9 cellular contexts compared by ENCODE assay signal in genomic region chrX:49106930-49107329, GRCh38. TPM values are rescaled to one million over a fixed set of nuclear protein-coding genes. Genes with fewer than 3 reads are reported as not detected.
DNase-seq lines count a peak whose midpoint lies in the region; ATAC-seq and TF ChIP-seq lines count a peak whose summit lies in the region.
"Had no signal": no experiment of that assay in that cellular context is flagged by ENCODE, and none has a peak within 500 bp of the region (broad histone marks: within the 10 kb centered on the region; RNA-seq: fewer than 3 reads in every experiment).

No MANE protein-coding gene starts in this region.

- no peak overlapping the region for H3K4me3 Mint-ChIP-seq in activated CD4-positive, alpha-beta memory T cell treated with anti-CD3 and anti-CD28 coated beads for 36 hours
- H3K4me3 Mint-ChIP-seq: central memory CD8-positive, alpha-beta T cell had no signal

- CTCF ChIA-PET in AG04450 (lab: Charles Lee) = interaction anchor here (1.0 to 1.4 kb wide), 2 partner anchors 22 to 458 kb away, joined by 3 to 5 read pairs; no protein-coding TSS in a partner anchor
- CTCF ChIA-PET in activated CD4-positive, alpha-beta memory T cell treated with anti-CD3 and anti-CD28 coated beads for 36 hours (lab: Charles Lee) = interaction anchor here (1.2 kb wide), 1 partner anchor 64 kb away, joined by 3 read pairs; no protein-coding TSS in a partner anchor

- ATAC-seq in HG02798 (IDR thresholded peaks at IDR 0.05; ENCODE audit: poor library complexity, unreplicated experiment) = no peak

- no peak overlapping the region for H3K27ac ChIP-seq in AG04450 (ENCODE audit: low read depth, low read length)

- H3K27me3 ChIP-seq in AG04450 (ENCODE audit: control insufficient read depth, insufficient read depth, low read length) = no peaks in the 10 kb centered on the region

- H3K9me3 Mint-ChIP-seq in activated CD4-positive, alpha-beta memory T cell treated with anti-CD3 and anti-CD28 coated beads for 36 hours = no peaks in the 10 kb centered on the region
- H3K9me3 Mint-ChIP-seq: central memory CD8-positive, alpha-beta T cell had no signal

- H3K4me1 Mint-ChIP-seq in activated CD4-positive, alpha-beta memory T cell treated with anti-CD3 and anti-CD28 coated beads for 36 hours (ENCODE audit: low read depth) = peaks cover 2% of the 10 kb centered on the region
- H3K4me1 Mint-ChIP-seq: central memory CD8-positive, alpha-beta T cell had no signal

- intact Hi-C loops in posterior cingulate gyrus (cut with DNase I) = loop anchor here (5.0 kb wide), 2 partner anchors 135 to 150 kb away; partner anchors contain the start of genes KCND1 and OTUD5
- intact Hi-C loops in activated CD4-positive, alpha-beta memory T cell treated with anti-CD3 and anti-CD28 coated beads for 36 hours (cut with micrococcal nuclease) = no loop called here

- DNase-seq in AG04450 (ENCODE audit: low read depth, low spot score) (peak; percentile 16), GM12865 (ENCODE audit: low read depth) (peak; percentile 16), RPMI7951 (ENCODE audit: low read depth) (peak; percentile 33), fibroblast of the conjunctiva (ENCODE audit: low read depth) (peak; percentile 24), posterior cingulate gyrus (peak in 6 of 10 donors; percentile 9 to 91 (median 41)), NOMO-1 treated with DMSO at 0.1 percent for 48 hours (lab: John Stamatoyannopoulos, UW; ENCODE audit: unreplicated experiment) (no peak)
- no peak for DNase-seq in activated CD4-positive, alpha-beta memory T cell treated with anti-CD3 and anti-CD28 coated beads for 36 hours

- H3K4me3 ChIP-seq in AG04450 (ENCODE audit: low read depth, low read length) (no peak overlapping the region), GM12865 (ENCODE audit: low read depth, low read length) (no peak overlapping the region)

- no peak overlapping the region for H3K27ac Mint-ChIP-seq in activated CD4-positive, alpha-beta memory T cell treated with anti-CD3 and anti-CD28 coated beads for 36 hours

- POLR2A ChIA-PET in AG04450 (lab: Yijun Ruan, JAX) = interaction anchor here (0.7 kb wide), 1 partner anchor 63 kb away, joined by 3 read pairs; no protein-coding TSS in a partner anchor
- POLR2A ChIA-PET in activated CD4-positive, alpha-beta memory T cell treated with anti-CD3 and anti-CD28 coated beads for 36 hours (lab: Charles Lee) = no interaction called here

- peaks cover 6% of the 10 kb centered on the region for H3K36me3 Mint-ChIP-seq in activated CD4-positive, alpha-beta memory T cell treated with anti-CD3 and anti-CD28 coated beads for 36 hours

- H3K9me3 ChIP-seq in AG04450 (ENCODE audit: control insufficient read depth, insufficient read depth, low read length) = no peaks in the 10 kb centered on the region

- TF ChIP-seq CTCF in AG04450 (IDR thresholded peaks at IDR 0.05; ENCODE audit: low read depth, low read length) (peak; percentile 57), GM12865 (IDR thresholded peaks at IDR 0.05; ENCODE audit: insufficient read depth, low read depth, low read length, missing control alignments) (peak; percentile 20)

- H3K27me3 Mint-ChIP-seq in activated CD4-positive, alpha-beta memory T cell treated with anti-CD3 and anti-CD28 coated beads for 36 hours = no peaks in the 10 kb centered on the region
- H3K27me3 Mint-ChIP-seq: central memory CD8-positive, alpha-beta T cell had no signal

RNA-seq across cellular contexts. Expression of gene GPKOW, which starts 16.6 kb away (rescaled TPM):
- 20.3 and 21.9 TPM in 2 replicates for polyA plus RNA-seq in AG04450 (2011; rRNA removed)
- 10.6 and 15.0 TPM in 2 replicates for polyA minus RNA-seq in AG04450 (2011; rRNA and poly(A)+ RNA removed)
- 39.6 and 47.1 TPM in 2 replicates for total RNA-seq in RPMI7951 (2014; rRNA removed; shearing (Covaris generic))
- total RNA-seq in activated CD4-positive, alpha-beta memory T cell treated with anti-CD3 and anti-CD28 coated beads for 36 hours = 10 to 100 TPM; 22.0 to 22.6 TPM

RNA-seq across cellular contexts. Expression of gene WDR45, which starts 27.2 kb away (rescaled TPM):
- 78.4 and 96.1 TPM in 2 replicates for polyA plus RNA-seq in AG04450 (2011; rRNA removed)
- polyA minus RNA-seq in AG04450 (2011; rRNA and poly(A)+ RNA removed) = 59.5 and 106 TPM in 2 replicates
- 65.5 and 76.1 TPM in 2 replicates for total RNA-seq in RPMI7951 (2014; rRNA removed; shearing (Covaris generic))
- 10 to 100 TPM; 23.3 to 28.9 TPM for total RNA-seq in activated CD4-positive, alpha-beta memory T cell treated with anti-CD3 and anti-CD28 coated beads for 36 hours

RNA-seq across cellular contexts. Expression of gene PRAF2, which starts 33.1 kb away (rescaled TPM):
- polyA plus RNA-seq in AG04450 (2011; rRNA removed) = 27.6 and 41.2 TPM in 2 replicates
- polyA minus RNA-seq in AG04450 (2011; rRNA and poly(A)+ RNA removed) = 25.3 and 29.3 TPM in 2 replicates
- 19.9 and 21.1 TPM in 2 replicates for total RNA-seq in RPMI7951 (2014; rRNA removed; shearing (Covaris generic))
- 10 to 100 TPM; 13.2 TPM for total RNA-seq in activated CD4-positive, alpha-beta memory T cell treated with anti-CD3 and anti-CD28 coated beads for 36 hours

RNA-seq across cellular contexts. Expression of gene CCDC120, which starts 48.1 kb away (rescaled TPM):
- 0.83 and 1.0 TPM in 2 replicates for polyA plus RNA-seq in AG04450 (2011; rRNA removed)
- polyA minus RNA-seq in AG04450 (2011; rRNA and poly(A)+ RNA removed) = 1.00 and 1.1 TPM in 2 replicates
- total RNA-seq in RPMI7951 (2014; rRNA removed; shearing (Covaris generic)) = 0.72 and 1.1 TPM in 2 replicates
- total RNA-seq in activated CD4-positive, alpha-beta memory T cell treated with anti-CD3 and anti-CD28 coated beads for 36 hours = 1 to 10 TPM; 2.7 to 3.6 TPM

RNA-seq across cellular contexts. Expression of gene MAGIX, which starts 55.6 kb away (rescaled TPM):
- 0.40 and 0.82 TPM in 2 replicates for polyA plus RNA-seq in AG04450 (2011; rRNA removed)
- 0.05 and 0.52 TPM in 2 replicates for polyA minus RNA-seq in AG04450 (2011; rRNA and poly(A)+ RNA removed)
- 1.9 and 2.4 TPM in 2 replicates for total RNA-seq in RPMI7951 (2014; rRNA removed; shearing (Covaris generic))
- total RNA-seq in activated CD4-positive, alpha-beta memory T cell treated with anti-CD3 and anti-CD28 coated beads for 36 hours = 1 to 10 TPM in 1 of 2 experiments, under 1 TPM in 1; 0.87 to 1.0 TPM

Comparison
In these comparisons a context has a peak if more than half of its experiments do, and no peak if none do; other contexts are left out.
1. DNase-seq: peak in AG04450 (single experiment), GM12865 (single experiment), RPMI7951 (single experiment), fibroblast of the conjunctiva (single experiment) and posterior cingulate gyrus (6 of 10); none in activated CD4-positive, alpha-beta memory T cell treated with anti-CD3 and anti-CD28 coated beads for 36 hours (single experiment) and NOMO-1 treated with DMSO at 0.1 percent for 48 hours (single experiment).